Comparison of ENCODE assay signal across 25 cellular contexts in genomic region chr3:35078780-35079179, GRCh38.
"Had no signal": no experiment of that assay in that cellular context is flagged by ENCODE, and none has a peak within 500 bp of the region (broad histone marks: within the 10 kb centered on the region; RNA-seq: fewer than 3 reads in every experiment).

No MANE protein-coding gene starts in this region.

- H3K79me2 ChIP-seq: hepatocyte had no signal

- H3K4me1 ChIP-seq: esophagus muscularis mucosa, esophagus squamous epithelium, foreskin keratinocyte, gastroesophageal sphincter, heart left ventricle, heart right ventricle had no signal

- DNase-seq: cortex of kidney; dermis blood vessel endothelial cell; dorsolateral prefrontal cortex; effector CD4-positive, alpha-beta T cell; effector CD8-positive, alpha-beta T cell; effector memory CD4-positive, alpha-beta T cell; effector memory CD8-positive, alpha-beta T cell; endodermal cell; erythroblast; esophagus squamous epithelium; foreskin fibroblast; foreskin keratinocyte; foreskin melanocyte; gastrocnemius medialis; glutamatergic neuron; head of caudate nucleus; heart left ventricle; heart right ventricle; hippocampal formation had no signal

- H3K36me3 ChIP-seq: esophagus muscularis mucosa, esophagus squamous epithelium, gastrocnemius medialis, gastroesophageal sphincter, heart left ventricle, heart right ventricle had no signal

- H3K9me3 ChIP-seq: esophagus muscularis mucosa, esophagus squamous epithelium, gastrocnemius medialis, gastroesophageal sphincter, heart left ventricle, heart right ventricle had no signal

- ATAC-seq: effector memory CD8-positive, alpha-beta T cell; esophagus mucosa; foreskin keratinocyte; gastrocnemius medialis; gastroesophageal sphincter; heart left ventricle; heart right ventricle had no signal

- H3K4me3 ChIP-seq: coronary artery, dorsolateral prefrontal cortex, esophagus muscularis mucosa, esophagus squamous epithelium, gastrocnemius medialis, gastroesophageal sphincter, heart left ventricle, heart right ventricle, hepatocyte had no signal

- H2AFZ ChIP-seq: hepatocyte had no signal

- H3K27ac ChIP-seq: coronary artery, dorsolateral prefrontal cortex, epithelial cell of prostate, esophagus muscularis mucosa, esophagus squamous epithelium, foreskin keratinocyte, gastrocnemius medialis, gastroesophageal sphincter, heart left ventricle, heart right ventricle, hepatocyte had no signal

- H3K27me3 ChIP-seq: dorsolateral prefrontal cortex, esophagus muscularis mucosa, esophagus squamous epithelium, foreskin keratinocyte, gastrocnemius medialis, gastroesophageal sphincter, heart left ventricle, heart right ventricle, hepatocyte had no signal

- H3K4me2 ChIP-seq: hepatocyte had no signal
